18 cellular contexts compared by ENCODE assay signal in genomic region chr15:91950631-91951384, GRCh38.
DNase-seq lines count a peak whose midpoint lies in the region; ATAC-seq, FAIRE-seq and TF ChIP-seq lines count a peak whose summit lies in the region.
"Had no signal": no experiment of that assay in that cellular context is flagged by ENCODE, and none has a peak within 500 bp of the region (broad histone marks: within the 10 kb centered on the region; RNA-seq: fewer than 3 reads in every experiment).

No MANE protein-coding gene starts in this region.

- no peaks in the 10 kb centered on the region for H3K9me3 Mint-ChIP-seq in H9
- H3K9me3 Mint-ChIP-seq: stimulated activated naive CD8-positive, alpha-beta T cell treated with anti-CD3 and anti-CD28 coated beads, Interleukin-15, Interleukin-2, amounts not matched to agents 100 ng/mL and 50 ng/mL, for 24 hours had no signal

- H3K4me3 ChIP-seq in A549, result no peak overlapping the region
- no peak overlapping the region for H3K4me3 ChIP-seq in esophagus (ENCODE audit: low read depth in 1 of 2, low read length in 2 of 2)
- H3K4me3 ChIP-seq in testis, result no peak overlapping the region
- H3K4me3 ChIP-seq: SJCRH30, skin epidermis had no signal

- no peak overlapping the region for H2AFZ ChIP-seq in H9 (ENCODE audit: low read length)

- H3K14ac ChIP-seq in H9 (ENCODE audit: insufficient read depth, low read length), result no peak overlapping the region

- H3K79me1 ChIP-seq in H9 (ENCODE audit: insufficient read depth, low read depth, low read length, poor library complexity, severe bottlenecking), result peaks cover 3% of the 10 kb centered on the region

- H2BK12ac ChIP-seq in H9 (ENCODE audit: insufficient read length, low read depth, low read length), result no peak overlapping the region

- TF ChIP-seq POLR2A in A549 (IDR thresholded peaks at IDR 0.05; ENCODE audit: low read length), result no peak
- TF ChIP-seq POLR2A in testis (IDR thresholded peaks at IDR 0.05), result no peak

- TF ChIP-seq CTCF in A549 (IDR thresholded peaks at IDR 0.05), result no peak
- peak; percentile 45; the same call in 2 of the 3 replicates for TF ChIP-seq CTCF in H9 (conservative IDR thresholded peaks at IDR 0.05)
- TF ChIP-seq CTCF in RWPE1 (conservative IDR thresholded peaks at IDR 0.05; ENCODE audit: low read depth), result no peak
- TF ChIP-seq CTCF in testis (IDR thresholded peaks at IDR 0.05), result no peak

- no peak overlapping the region for H4K5ac ChIP-seq in H9 (ENCODE audit: insufficient read length, low read depth, low read length)

- no peak overlapping the region for H2BK15ac ChIP-seq in H9 (ENCODE audit: low read depth, low read length)

- H3K9me3 ChIP-seq in A549, result no peaks in the 10 kb centered on the region
- no peaks in the 10 kb centered on the region for H3K9me3 ChIP-seq in H9 (ENCODE audit: control insufficient read depth, low read depth, low read length)
- no peaks in the 10 kb centered on the region for H3K9me3 ChIP-seq in esophagus (ENCODE audit: control insufficient read depth in 2 of 2, insufficient read depth in 1 of 2, low read depth in 1 of 2, low read length in 1 of 2)
- H3K9me3 ChIP-seq in testis, result no peaks in the 10 kb centered on the region
- H3K9me3 ChIP-seq: SJCRH30 had no signal

- no peak overlapping the region for H3K23ac ChIP-seq in H9 (ENCODE audit: insufficient read length, low read depth, low read length)

- no peak for ATAC-seq in A549
- ATAC-seq in GM21515 (IDR thresholded peaks at IDR 0.05; ENCODE audit: unreplicated experiment), result no peak

- no peaks in the 10 kb centered on the region for H3K23me2 ChIP-seq in H9 (ENCODE audit: insufficient read length, low read depth, low read length, poor library complexity, severe bottlenecking)

- H3K4me3 Mint-ChIP-seq in H9, result no peak overlapping the region
- H3K4me3 Mint-ChIP-seq: stimulated activated naive CD8-positive, alpha-beta T cell treated with anti-CD3 and anti-CD28 coated beads, Interleukin-15, Interleukin-2, amounts not matched to agents 100 ng/mL and 50 ng/mL, for 24 hours had no signal

- no peaks in the 10 kb centered on the region for H3K36me3 ChIP-seq in esophagus (ENCODE audit: control insufficient read depth in 2 of 2, insufficient read depth in 2 of 2, low read length in 1 of 2)
- no peaks in the 10 kb centered on the region for H3K36me3 ChIP-seq in testis (ENCODE audit: low read depth, missing control alignments)
- H3K36me3 ChIP-seq: SJCRH30 had no signal

- H3K4me1 Mint-ChIP-seq in H9, result peaks cover 54 to 65% of the 10 kb centered on the region in 2 experiments

- H2BK5ac ChIP-seq in H9 (ENCODE audit: insufficient read length, low read length), result no peak overlapping the region

- H2BK120ac ChIP-seq in H9 (ENCODE audit: low read depth, low read length, poor library complexity, severe bottlenecking), result no peak overlapping the region

- H2BK20ac ChIP-seq in H9 (ENCODE audit: low read depth, low read length, poor library complexity, severe bottlenecking), result no peak overlapping the region

- H3K27ac ChIP-seq in A549 (no peak overlapping the region), H9 (ENCODE audit: insufficient read length, low read depth, low read length) (no peak overlapping the region), RWPE1 (peak overlapping the region; percentile 94), esophagus (ENCODE audit: low read depth in 2 of 2, low read length in 1 of 2) (peak overlapping the region; percentile 67 to 92), testis (no peak overlapping the region)
- H3K27ac ChIP-seq: SJCRH30 had no signal

- FAIRE-seq in A549 (lab: Jason Lieb, UNC), result peak; percentile 61

- H3K27me3 ChIP-seq in H9 (ENCODE audit: insufficient read depth, low read length), result no peaks in the 10 kb centered on the region
- H3K27me3 ChIP-seq in esophagus (ENCODE audit: control insufficient read depth in 1 of 2, insufficient read depth in 2 of 2, low read length in 2 of 2), result no peaks in the 10 kb centered on the region
- no peaks in the 10 kb centered on the region for H3K27me3 ChIP-seq in testis
- H3K27me3 ChIP-seq: SJCRH30 had no signal

- no peaks in the 10 kb centered on the region; the same call in 1 of the 2 replicates for H3K79me2 ChIP-seq in H9 (ENCODE audit: insufficient read depth, low read length)

- no peak overlapping the region for H2AK5ac ChIP-seq in H9 (ENCODE audit: insufficient read length, low read length)

- intact Hi-C loops in testis (cut with DNase I; ENCODE audit: low total_unique reads), result no loop called here

- H3K4me2 ChIP-seq in A549 (no peak overlapping the region), H9 (ENCODE audit: insufficient read depth, insufficient read length, low read length) (no peak overlapping the region)

- CTCF ChIA-PET in A549 (lab: Yijun Ruan, JAX) (interaction anchor here (0.6 to 4.5 kb wide), 4 partner anchors 14 to 97 kb away, joined by 3 to 22 read pairs (median 4); partner anchors contain the start of gene SLCO3A1), RWPE1 (lab: Yijun Ruan, JAX) (interaction anchor here (0.6 to 1.4 kb wide), 6 partner anchors 43 to 793 kb away, joined by 3 to 5 read pairs (median 4); no protein-coding TSS in a partner anchor)

- H3K27me3 Mint-ChIP-seq in H9 (ENCODE audit: low read depth), result no peaks in the 10 kb centered on the region
- H3K27me3 Mint-ChIP-seq: stimulated activated naive CD8-positive, alpha-beta T cell treated with anti-CD3 and anti-CD28 coated beads, Interleukin-15, Interleukin-2, amounts not matched to agents 100 ng/mL and 50 ng/mL, for 24 hours had no signal

- H3K27ac Mint-ChIP-seq in H9, result peak overlapping the region in 1 of 3 experiments; percentile 48; a peak in 2 of 7 replicates
- H3K27ac Mint-ChIP-seq: stimulated activated naive CD8-positive, alpha-beta T cell treated with anti-CD3 and anti-CD28 coated beads, Interleukin-15, Interleukin-2, amounts not matched to agents 100 ng/mL and 50 ng/mL, for 24 hours had no signal

- no peak for TF ChIP-seq RAD21 in A549 (conservative IDR thresholded peaks at IDR 0.05 in 1 of 2, IDR thresholded peaks at IDR 0.05 in 1 of 2)

- no peaks in the 10 kb centered on the region for H4K20me1 ChIP-seq in H9 (ENCODE audit: control insufficient read depth, insufficient read depth, insufficient read length)

- H3T11ph ChIP-seq in H9 (ENCODE audit: low read length), result no peak overlapping the region

- no peak for TF ChIP-seq EP300 in A549 (IDR thresholded peaks at IDR 0.05)

- H4K91ac ChIP-seq in H9 (ENCODE audit: insufficient read length, low read depth, low read length), result no peak overlapping the region

- no peak overlapping the region for H3K18ac ChIP-seq in H9 (ENCODE audit: insufficient read length, low read depth, low read length)

- DNase-seq in A549 (ENCODE audit: low read depth in 1 of 2, low spot score in 1 of 2), result no peak
- no peak for DNase-seq in H9
- no peak for DNase-seq in RWPE1 (ENCODE audit: low spot score)
- DNase-seq in activated naive CD4-positive, alpha-beta T cell treated with Interleukin-2 at 50 U/mL for 16 hours, result no peak
- no peak for DNase-seq in mucosa of gallbladder (ENCODE audit: low spot score)
- no peak for DNase-seq in testis
- DNase-seq: activated CD8-positive, alpha-beta memory T cell treated with anti-CD3 and anti-CD28 coated beads for 24 hours; activated gamma-delta T cell treated with Interleukin-2 at 50 U/mL for 16 hours; effector CD8-positive, alpha-beta T cell; KBM-7; NCI-H1930; NCI-H748 treated with DMSO at 0.1 percent for 48 hours; occipital lobe; SJCRH30 had no signal

- peaks cover 0 to 1% (median 0%) of the 10 kb centered on the region in 3 experiments; a peak in 1 of 7 replicates for H3K36me3 Mint-ChIP-seq in H9 (ENCODE audit: insufficient read depth in 1 of 3, low read depth in 3 of 3)

- H3K4me1 ChIP-seq in A549, result peaks cover 49% of the 10 kb centered on the region
- H3K4me1 ChIP-seq in H9 (ENCODE audit: insufficient read depth, low read length), result peaks cover 6% of the 10 kb centered on the region; the same call in 1 of the 2 replicates
- H3K4me1 ChIP-seq in esophagus (ENCODE audit: control insufficient read depth in 2 of 2, insufficient read depth in 2 of 2, low read length in 1 of 2), result peaks cover 15 to 51% of the 10 kb centered on the region in 2 donors
- H3K4me1 ChIP-seq in testis, result peaks cover 11% of the 10 kb centered on the region
- H3K4me1 ChIP-seq: SJCRH30 had no signal

- H3K56ac ChIP-seq in H9 (ENCODE audit: insufficient read length, low read depth, low read length), result no peak overlapping the region

- no peak overlapping the region for H3K9ac ChIP-seq in H9 (ENCODE audit: extremely low read depth, insufficient read length, low read length)

- WGBS in A549 (ENCODE audit: missing lambda C conversion rate), result 90% methylated on average over 2 of the region's 2 CpGs
- WGBS in H9 (ENCODE audit: extremely low coverage, insufficient read length, low lambda C conversion rate), result no CpG with 5 or more reads among the region's 2 CpGs
- WGBS in esophagus, 2 donors, result 58% methylated on average over 2 of the region's 2 CpGs
- WGBS in testis, 2 donors, result 86 to 91% methylated on average over 2 of the region's 2 CpGs

- H3K4ac ChIP-seq in H9 (ENCODE audit: low read depth, low read length), result no peak overlapping the region

- POLR2A ChIA-PET in A549 (lab: Yijun Ruan, JAX), result no interaction called here
- POLR2A ChIA-PET in RWPE1 (lab: Yijun Ruan, JAX; ENCODE audit: low non-redundant PET), result no interaction called here

- no peak overlapping the region for H4K8ac ChIP-seq in H9 (replicated peaks; ENCODE audit: insufficient read length, low read depth, low read length)

TF ChIP-seq in A549, 52 proteins besides CTCF, POLR2A, EP300 and RAD21 (continues in another document):
- TF ChIP-seq MAFK (IDR thresholded peaks at IDR 0.05; ENCODE audit: partially characterized antibody) (no peak), CEBPB (IDR thresholded peaks at IDR 0.05) (0 out of 4 replicates have a peak, but pooled peaks of 1 of the 2 experiments have one; percentile 11), PHF8 (IDR thresholded peaks at IDR 0.05; ENCODE audit: borderline replicate concordance, low read depth) (no peak), HMGXB4 (CRISPR knock-in tag; IDR thresholded peaks at IDR 0.05; ENCODE audit: borderline replicate concordance) (no peak)

Comparison
In these comparisons a context has a peak if more than half of its experiments do, and no peak if none do; other contexts are left out.
1. H3K27ac ChIP-seq: peak in RWPE1 (single experiment) and esophagus (2 of 2); none in A549 (0 of 2), H9 (single experiment) and testis (0 of 2).